Comparison of ENCODE assay signal across 8 cellular contexts in the genomic region with DNA sequence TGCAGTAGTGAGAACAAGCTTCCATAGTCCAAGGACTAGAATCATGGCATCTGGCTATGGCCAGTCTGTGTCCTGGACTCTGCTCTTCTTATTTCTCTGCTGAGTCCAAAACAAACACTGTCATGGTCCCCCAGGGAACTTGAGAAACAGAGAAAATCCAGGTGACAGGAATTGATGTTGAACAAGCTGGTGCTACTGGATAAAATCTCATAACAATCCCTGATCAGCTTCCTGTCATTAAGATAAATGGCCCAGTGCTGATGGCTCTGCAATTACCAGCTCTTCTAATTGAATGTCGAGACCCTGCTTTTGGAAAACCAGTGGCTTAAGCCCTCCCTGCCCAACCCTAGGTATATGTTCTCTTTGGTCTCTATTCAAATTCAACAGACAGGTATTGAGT. TPM values are rescaled to one million over a fixed set of nuclear protein-coding genes. Genes with fewer than 3 reads are reported as not detected.
"Had no signal": no experiment of that assay in that cellular context is flagged by ENCODE, and none has a peak within 500 bp of the region (broad histone marks: within the 10 kb centered on the region; RNA-seq: fewer than 3 reads in every experiment).

No MANE protein-coding gene starts in this region.

- H3K27ac ChIP-seq: GM23248 had no signal

- ATAC-seq: HCT116 had no signal

- H2AFZ ChIP-seq: GM23248 had no signal

- H3K9ac ChIP-seq: GM23248 had no signal

- H3K36me3 ChIP-seq: HAP-1 had no signal

- DNase-seq: GM23248, GOT3, H7, HFFc6, IMR-90 had no signal

- H3K4me3 ChIP-seq: GM23248, HAP-1 had no signal

- H3K9me3 ChIP-seq: HAP-1 had no signal

RNA-seq across cellular contexts. Expression of a gene that starts 58.8 kb away (rescaled TPM):
- total RNA-seq: GM23248, HFFc6, HT-29, IMR-90 had no signal
- polyA plus RNA-seq: GM23248, IMR-90 had no signal
